ENCODE assay signal across 20 cellular contexts in the genomic region with DNA sequence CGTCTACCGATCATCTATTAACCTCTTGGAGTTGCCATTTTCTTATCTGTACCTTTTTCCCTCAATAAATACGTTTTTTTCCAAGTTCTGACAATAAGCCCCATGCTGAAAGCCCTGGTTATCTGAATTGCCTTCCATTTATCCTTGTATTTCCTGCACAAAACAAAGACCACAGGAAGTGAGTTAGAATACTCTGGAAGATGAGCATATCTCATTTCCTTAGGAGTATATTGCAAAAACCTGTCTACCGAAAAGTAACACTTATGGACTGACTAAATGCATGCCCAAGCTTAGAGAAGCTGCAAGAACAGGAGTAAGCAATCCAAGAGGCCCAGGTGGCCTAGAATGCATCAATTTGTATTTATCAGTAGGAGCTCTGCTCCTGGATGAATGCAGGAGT. TPM values are rescaled to one million over a fixed set of nuclear protein-coding genes. Genes with fewer than 3 reads are reported as not detected.
"Had no signal": no experiment of that assay in that cellular context is flagged by ENCODE, and none has a peak within 500 bp of the region (broad histone marks: within the 10 kb centered on the region; RNA-seq: fewer than 3 reads in every experiment).

No MANE protein-coding gene starts in this region.

- H3K27ac ChIP-seq: colonic mucosa, gastrocnemius medialis, neutrophil, pancreas, psoas muscle, right atrium auricular region had no signal

- H3K36me3 ChIP-seq: colonic mucosa, gastrocnemius medialis, neutrophil, pancreas, right atrium auricular region had no signal

- H3K4me1 ChIP-seq: colonic mucosa, gastrocnemius medialis, pancreas, psoas muscle, right atrium auricular region had no signal

- ATAC-seq: gastrocnemius medialis; natural killer cell treated with Interleukin-12 subunit alpha and Interleukin-12 subunit beta and Interleukin-15 and Interleukin-18, amount 100 ng/mL, for 72 hours; psoas muscle; stimulated activated naive CD8-positive, alpha-beta T cell treated with anti-CD3 and anti-CD28 coated beads, Interleukin-15, Interleukin-2, amounts not matched to agents 100 U/mL and 50 U/mL, for 24 hours had no signal

- H3K4me3 ChIP-seq: colonic mucosa, gastrocnemius medialis, pancreas, psoas muscle, right atrium auricular region had no signal

- H3K9me3 ChIP-seq: colonic mucosa, gastrocnemius medialis, neutrophil, pancreas, psoas muscle, right atrium auricular region had no signal

- DNase-seq: activated B cell treated with CpG ODN at 0.5 μM for 24 hours; activated CD4-positive, alpha-beta memory T cell treated with anti-CD3 and anti-CD28 coated beads, Interleukin-2, amount 10 ng/mL, durations not matched to agents 7 days and 5 days; activated CD4-positive, alpha-beta T cell treated with anti-CD3 and anti-CD28 coated beads for 4 hours; activated effector memory CD4-positive, alpha-beta T cell treated with anti-CD3 and anti-CD28 coated beads, Interleukin-2, amount 50 U/mL, for 16 hours; activated naive CD4-positive, alpha-beta T cell treated with anti-CD3 and anti-CD28 coated beads, Interleukin-2, amount 50 U/mL, for 16 hours; aorta; colonic mucosa; endodermal cell; erythroblast; gastrocnemius medialis; head of caudate nucleus; left ventricle myocardium superior; pancreas; psoas muscle; stimulated activated CD4-positive, alpha-beta T cell treated with anti-CD3 and anti-CD28 coated beads, Interleukin-4, amount 100 ng/mL, for 24 hours; stimulated activated naive CD8-positive, alpha-beta T cell treated with anti-CD3 and anti-CD28 coated beads, Interleukin-15, Interleukin-2, amounts not matched to agents 100 U/mL and 50 U/mL, for 24 hours; T1000 had no signal

- H3K27me3 ChIP-seq: colonic mucosa, gastrocnemius medialis, neutrophil, pancreas, right atrium auricular region had no signal

- FAIRE-seq: pancreas had no signal

RNA-seq across cellular contexts. Expression of a gene that starts 39.9 kb away (rescaled TPM):
- total RNA-seq: activated B cell treated with CpG ODN at 0.5 μM for 24 hours; activated CD4-positive, alpha-beta memory T cell treated with anti-CD3 and anti-CD28 coated beads, Interleukin-2, amount 10 ng/mL, durations not matched to agents 7 days and 5 days; natural killer cell treated with Interleukin-12 subunit alpha and Interleukin-12 subunit beta and Interleukin-15 and Interleukin-18, amount 100 ng/mL, for 72 hours had no signal
